2 cellular contexts compared by ENCODE assay signal in genomic region chr1:8938232-8939117, GRCh38.
A peak's percentile ranks its signal among the peaks of the same experiment; 100 is the strongest.
TF ChIP-seq lines count a peak whose summit lies in the region.

No MANE protein-coding gene starts in this region.

TF ChIP-seq in IMR-90, 13 proteins besides CTCF, POLR2A, EP300 and RAD21 (continued from another document):
- TF ChIP-seq ELK1 (IDR thresholded peaks at IDR 0.05; ENCODE audit: borderline replicate concordance, low read depth, low read length) (no peak), MXI1 (IDR thresholded peaks at IDR 0.05; ENCODE audit: borderline replicate concordance, low read depth, low read length) (no peak), CEBPB (IDR thresholded peaks at IDR 0.05; ENCODE audit: low read depth, low read length) (no peak), MAFK (IDR thresholded peaks at IDR 0.05; ENCODE audit: low read depth, low read length) (no peak)
TF ChIP-seq in IMR-90: peak in this region for 0.

TF ChIP-seq in WTC11, 78 proteins besides CTCF, POLR2A, EP300 and RAD21:
- peak; percentile 78; the same call in 1 of the 2 replicates for TF ChIP-seq ZSCAN18 (CRISPR knock-in tag; IDR thresholded peaks at IDR 0.05)
- TF ChIP-seq NFYB (CRISPR knock-in tag; conservative IDR thresholded peaks at IDR 0.05; ENCODE audit: low read depth): no peak
- no peak for TF ChIP-seq KAT7 (CRISPR knock-in tag; IDR thresholded peaks at IDR 0.05; ENCODE audit: borderline replicate concordance)
- TF ChIP-seq MXD4 (CRISPR knock-in tag; IDR thresholded peaks at IDR 0.05; ENCODE audit: borderline replicate concordance): no peak
